Comparison of ENCODE assay signal across 16 cellular contexts in the genomic region with DNA sequence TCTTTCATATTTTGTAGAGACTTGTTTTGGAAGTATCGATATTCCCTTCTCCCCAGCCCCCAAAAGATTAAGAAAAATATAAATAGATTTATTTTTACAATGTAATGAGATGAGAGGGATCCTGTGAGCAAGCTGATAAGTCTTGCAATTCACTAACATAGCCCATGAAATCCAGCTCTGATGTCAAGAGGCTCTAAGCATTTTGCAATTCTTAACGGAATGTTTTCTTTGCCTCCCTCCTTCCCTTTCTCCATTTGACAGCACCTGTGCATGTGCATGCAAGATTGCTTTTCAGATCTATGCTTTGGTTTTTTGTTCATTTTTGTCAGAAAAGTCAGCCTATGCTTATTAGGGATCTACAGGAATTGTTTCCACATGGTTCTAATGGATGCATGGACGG.
DNase-seq lines count a peak whose midpoint lies in the region; TF ChIP-seq lines count a peak whose summit lies in the region.
"Had no signal": no experiment of that assay in that cellular context is flagged by ENCODE, and none has a peak within 500 bp of the region (broad histone marks: within the 10 kb centered on the region; RNA-seq: fewer than 3 reads in every experiment).

No MANE protein-coding gene starts in this region.

- DNase-seq in HFFc6 (no peak), adipocyte (ENCODE audit: low read depth) (peak; percentile 70), fibroblast of the aortic adventitia (ENCODE audit: low read depth) (peak; percentile 67), NCI-H510A treated with DMSO at 0.1 percent for 48 hours (lab: John Stamatoyannopoulos, UW) (no peak), tibial nerve (ENCODE audit: low spot score in 2 of 2) (no peak), NCI-H1105 treated with DMSO at 0.1 percent for 48 hours (lab: John Stamatoyannopoulos, UW) (no peak)
- DNase-seq: C1 segment of cervical spinal cord; CD4-positive, alpha-beta T cell; DMS79; GDM1; GOT3 had no signal

- H3K9me3 Mint-ChIP-seq in HFFc6, result no peaks in the 10 kb centered on the region
- H3K9me3 Mint-ChIP-seq: CD4-positive, alpha-beta T cell had no signal

- H3K36me3 Mint-ChIP-seq in HFFc6 (ENCODE audit: low read depth), result no peaks in the 10 kb centered on the region

- peak overlapping the region; percentile 74 for H3K27ac Mint-ChIP-seq in HFFc6
- H3K27ac Mint-ChIP-seq: B cell; CD4-positive, alpha-beta T cell had no signal

- no peak overlapping the region for H3K9ac ChIP-seq in adipocyte (ENCODE audit: low read length)

- H3K27me3 ChIP-seq in adipocyte (replicated peaks; ENCODE audit: control insufficient read depth, insufficient read depth, low read length), result no peaks in the 10 kb centered on the region
- H3K27me3 ChIP-seq in tibial nerve, result no peaks in the 10 kb centered on the region

- H3K27me3 Mint-ChIP-seq in HFFc6 (ENCODE audit: insufficient read depth), result no peaks in the 10 kb centered on the region; the same call in 1 of the 2 replicates

- H3K36me3 ChIP-seq in adipocyte (ENCODE audit: control insufficient read depth, insufficient read depth, low read length, severe bottlenecking) (no peaks in the 10 kb centered on the region), tibial nerve (no peaks in the 10 kb centered on the region)
- H3K36me3 ChIP-seq: HAP-1 had no signal

- H3K27ac ChIP-seq in tibial nerve, result no peak overlapping the region
- H3K27ac ChIP-seq: A549, HL-60 had no signal

- H3K4me1 Mint-ChIP-seq in HFFc6 (ENCODE audit: low read depth), result peaks cover 70% of the 10 kb centered on the region

- no peak for TF ChIP-seq EP300 in tibial nerve (IDR thresholded peaks at IDR 0.05)

- no peak overlapping the region for H3K4me3 ChIP-seq in adipocyte (ENCODE audit: low read length)
- no peak overlapping the region for H3K4me3 ChIP-seq in fibroblast of the aortic adventitia (ENCODE audit: low read depth, low read length)
- no peak overlapping the region for H3K4me3 ChIP-seq in tibial nerve
- H3K4me3 ChIP-seq: A549, HAP-1, K562 had no signal

- no peak for TF ChIP-seq POLR2A in tibial nerve (IDR thresholded peaks at IDR 0.05)

- H3K9me3 ChIP-seq in adipocyte (ENCODE audit: control insufficient read depth, low read length) (no peaks in the 10 kb centered on the region), tibial nerve (no peaks in the 10 kb centered on the region)
- H3K9me3 ChIP-seq: A549, HAP-1 had no signal

- no peaks in the 10 kb centered on the region for H3K4me1 ChIP-seq in adipocyte (ENCODE audit: control insufficient read depth, insufficient read depth, low read length)
- H3K4me1 ChIP-seq in tibial nerve, result peaks cover 0 to 19% (median 2%) of the 10 kb centered on the region in 4 donors
- H3K4me1 ChIP-seq: A549 had no signal

- H3K4me3 Mint-ChIP-seq in HFFc6, result peak overlapping the region; percentile 58
- H3K4me3 Mint-ChIP-seq: B cell; CD4-positive, alpha-beta T cell had no signal

- TF ChIP-seq CTCF in HFFc6 (IDR thresholded peaks at IDR 0.05), result no peak
- TF ChIP-seq CTCF in fibroblast of the aortic adventitia (IDR thresholded peaks at IDR 0.05; ENCODE audit: insufficient read depth, low read length), result no peak
- no peak for TF ChIP-seq CTCF in tibial nerve (IDR thresholded peaks at IDR 0.05)

- WGBS in tibial nerve, 2 donors, result 74 to 86% methylated on average over 3 of the region's 3 CpGs

Comparison
In these comparisons a context has a peak if more than half of its experiments do, and no peak if none do; other contexts are left out.
1. DNase-seq: peak in adipocyte (single experiment) and fibroblast of the aortic adventitia (single experiment); none in HFFc6 (single experiment), NCI-H510A treated with DMSO at 0.1 percent for 48 hours (single experiment), tibial nerve (0 of 2) and NCI-H1105 treated with DMSO at 0.1 percent for 48 hours (single experiment).